Comparison of ENCODE assay signal across 22 cellular contexts in genomic region chr17:79919862-79920720, GRCh38.
DNase-seq lines count a peak whose midpoint lies in the region; ATAC-seq and TF ChIP-seq lines count a peak whose summit lies in the region.
"Had no signal": no experiment of that assay in that cellular context is flagged by ENCODE, and none has a peak within 500 bp of the region (broad histone marks: within the 10 kb centered on the region; RNA-seq: fewer than 3 reads in every experiment).

No MANE protein-coding gene starts in this region.

- no peak overlapping the region for H3K4me3 Mint-ChIP-seq in activated T-helper 2 cell treated with anti-CD3 and anti-CD28 coated beads, Interferon-gamma antibody, Interleukin-2, Interleukin-4, amounts not matched to agents 10 μg/mL and 5 μg/mL and 100 μg/mL, durations not matched to agents 14 hours and 24 hours and 36 hours (ENCODE audit: low read depth)
- no peak overlapping the region for H3K4me3 Mint-ChIP-seq in type B pancreatic cell
- H3K4me3 Mint-ChIP-seq: activated naive CD8-positive, alpha-beta T cell; CD4-positive, alpha-beta T cell had no signal

- no peaks in the 10 kb centered on the region for H4K20me1 ChIP-seq in OCI-LY3 (ENCODE audit: insufficient read depth, low read length)

- no peaks in the 10 kb centered on the region for H3K36me3 Mint-ChIP-seq in activated T-helper 2 cell treated with anti-CD3 and anti-CD28 coated beads, Interferon-gamma antibody, Interleukin-2, Interleukin-4, amounts not matched to agents 10 μg/mL and 5 μg/mL and 100 μg/mL, durations not matched to agents 14 hours and 24 hours and 36 hours (ENCODE audit: low read depth)
- H3K36me3 Mint-ChIP-seq in type B pancreatic cell: no peaks in the 10 kb centered on the region
- H3K36me3 Mint-ChIP-seq: activated naive CD8-positive, alpha-beta T cell had no signal

- H3K4me2 ChIP-seq in OCI-LY3 (ENCODE audit: low read length): peak overlapping the region; percentile 89

- H3K9ac ChIP-seq in OCI-LY3 (ENCODE audit: low read length): peak overlapping the region; percentile 92

- peak overlapping the region; percentile 98 for H3K27ac ChIP-seq in OCI-LY3 (ENCODE audit: low read length)
- H3K27ac ChIP-seq in dorsolateral prefrontal cortex: peak overlapping the region in 52 of 59 donors; percentile 23 to 97 (median 85)
- H3K27ac ChIP-seq: SJCRH30, uterus had no signal

- peaks cover 99% of the 10 kb centered on the region for H3K4me1 ChIP-seq in OCI-LY3 (ENCODE audit: low read length)

- no peaks in the 10 kb centered on the region for H3K27me3 Mint-ChIP-seq in activated T-helper 2 cell treated with anti-CD3 and anti-CD28 coated beads, Interferon-gamma antibody, Interleukin-2, Interleukin-4, amounts not matched to agents 10 μg/mL and 5 μg/mL and 100 μg/mL, durations not matched to agents 14 hours and 24 hours and 36 hours (ENCODE audit: low read depth)
- H3K27me3 Mint-ChIP-seq in type B pancreatic cell: peaks cover 2% of the 10 kb centered on the region

- H3K27me3 ChIP-seq in OCI-LY3 (ENCODE audit: low read depth, low read length) (no peaks in the 10 kb centered on the region), dorsolateral prefrontal cortex (peaks cover 0 to 25% (median 0%) of the 10 kb centered on the region in 45 donors)
- H3K27me3 ChIP-seq: uterus had no signal

- H3K36me3 ChIP-seq in OCI-LY3 (replicated peaks; ENCODE audit: low read depth, low read length): peaks cover 4% of the 10 kb centered on the region
- H3K36me3 ChIP-seq: SJCRH30, spleen, uterus had no signal

- H3K4me1 Mint-ChIP-seq in activated T-helper 2 cell treated with anti-CD3 and anti-CD28 coated beads, Interferon-gamma antibody, Interleukin-2, Interleukin-4, amounts not matched to agents 10 μg/mL and 5 μg/mL and 100 μg/mL, durations not matched to agents 14 hours and 24 hours and 36 hours (ENCODE audit: low read depth): no peaks in the 10 kb centered on the region
- peaks cover 26% of the 10 kb centered on the region for H3K4me1 Mint-ChIP-seq in type B pancreatic cell (ENCODE audit: unreplicated experiment)

- intact Hi-C loops in dorsolateral prefrontal cortex (cut with DNase I): loop anchor here (2.0 to 5.0 kb wide), 6 partner anchors 31 to 128 kb away; no protein-coding TSS in a partner anchor
- intact Hi-C loops in activated T-helper 2 cell treated with anti-CD3 and anti-CD28 coated beads, Interferon-gamma antibody, Interleukin-2, Interleukin-4, amounts not matched to agents 10 μg/mL and 5 μg/mL and 100 μg/mL, durations not matched to agents 14 hours and 24 hours and 36 hours (cut with micrococcal nuclease): loop anchor here (10.0 kb wide), 1 partner anchor 75 kb away; no protein-coding TSS in a partner anchor

- H3K9me3 Mint-ChIP-seq in activated T-helper 2 cell treated with anti-CD3 and anti-CD28 coated beads, Interferon-gamma antibody, Interleukin-2, Interleukin-4, amounts not matched to agents 10 μg/mL and 5 μg/mL and 100 μg/mL, durations not matched to agents 14 hours and 24 hours and 36 hours: no peaks in the 10 kb centered on the region
- no peaks in the 10 kb centered on the region for H3K9me3 Mint-ChIP-seq in type B pancreatic cell
- H3K9me3 Mint-ChIP-seq: CD4-positive, alpha-beta T cell; effector memory CD8-positive, alpha-beta T cell had no signal

- no peak for ATAC-seq in HG02852 (IDR thresholded peaks at IDR 0.05; ENCODE audit: unreplicated experiment)
- no peak for ATAC-seq in HG03460 (IDR thresholded peaks at IDR 0.05; ENCODE audit: unreplicated experiment)

- TF ChIP-seq CTCF in OCI-LY3 (IDR thresholded peaks at IDR 0.05; ENCODE audit: low read depth, low read length): no peak
- TF ChIP-seq CTCF in dorsolateral prefrontal cortex (IDR thresholded peaks at IDR 0.05 in 54 of 56, conservative IDR thresholded peaks at IDR 0.05 in 2 of 56; ENCODE audit: low read depth in 1 of 56, partially characterized antibody in 56 of 56): no peak
- no peak for TF ChIP-seq CTCF in retinal pigment epithelial cell (conservative IDR thresholded peaks at IDR 0.05; ENCODE audit: low read depth, low read length)
- TF ChIP-seq CTCF in type B pancreatic cell (conservative IDR thresholded peaks at IDR 0.05): no peak

- H3K79me2 ChIP-seq in OCI-LY3 (ENCODE audit: low read length): peaks cover 18% of the 10 kb centered on the region

- DNase-seq in COR-L47 (lab: John Stamatoyannopoulos, UW) (peak; percentile 40), dorsolateral prefrontal cortex (no peak), retinal pigment epithelial cell (ENCODE audit: low read depth) (no peak), type B pancreatic cell (ENCODE audit: extremely low spot score, unreplicated experiment) (no peak)
- no peak for DNase-seq in activated T-helper 2 cell treated with anti-CD3 and anti-CD28 coated beads, Interferon-gamma antibody, Interleukin-2, Interleukin-4, amounts not matched to agents 10 μg/mL and 5 μg/mL and 100 μg/mL, durations not matched to agents 14 hours and 24 hours and 36 hours (ENCODE audit: low spot score)
- DNase-seq: activated CD4-positive, alpha-beta T cell treated with anti-CD3 and anti-CD28 coated beads for 48 hours; CD4-positive, alpha-beta T cell; effector memory CD8-positive, alpha-beta T cell; H7; MV-4-11; NCI-H1930; NCI-H2227 treated with DMSO at 0.1 percent for 48 hours; SJCRH30; stimulated activated CD4-positive, alpha-beta T cell treated with anti-CD3 and anti-CD28 coated beads, Interleukin-4, amount 100 ng/mL, for 4 hours; T-helper 1 cell had no signal

- no peak overlapping the region for H3K27ac Mint-ChIP-seq in activated T-helper 2 cell treated with anti-CD3 and anti-CD28 coated beads, Interferon-gamma antibody, Interleukin-2, Interleukin-4, amounts not matched to agents 10 μg/mL and 5 μg/mL and 100 μg/mL, durations not matched to agents 14 hours and 24 hours and 36 hours
- H3K27ac Mint-ChIP-seq in type B pancreatic cell: no peak overlapping the region
- H3K27ac Mint-ChIP-seq: activated naive CD8-positive, alpha-beta T cell; CD4-positive, alpha-beta T cell; effector memory CD8-positive, alpha-beta T cell had no signal

- no peaks in the 10 kb centered on the region for H3K9me3 ChIP-seq in OCI-LY3 (ENCODE audit: insufficient read depth, low read length)
- H3K9me3 ChIP-seq: SJCRH30, spleen, uterus had no signal

- no peak overlapping the region for H2AFZ ChIP-seq in OCI-LY3 (ENCODE audit: low read depth, low read length)

- H3K4me3 ChIP-seq in OCI-LY3 (ENCODE audit: low read length): peak overlapping the region; percentile 73
- H3K4me3 ChIP-seq in dorsolateral prefrontal cortex: peak overlapping the region; percentile 13 to 79 (median 55)
- peak overlapping the region; percentile 32 for H3K4me3 ChIP-seq in retinal pigment epithelial cell (ENCODE audit: low read length)
- H3K4me3 ChIP-seq: lung, SJCRH30, uterus had no signal
